ENCODE assay signal across 25 cellular contexts in genomic region chr19:13493516-13494310, GRCh38. TPM values are rescaled to one million over a fixed set of nuclear protein-coding genes. Genes with fewer than 3 reads are reported as not detected.
"Had no signal": no experiment of that assay in that cellular context is flagged by ENCODE, and none has a peak within 500 bp of the region (broad histone marks: within the 10 kb centered on the region; RNA-seq: fewer than 3 reads in every experiment).

No MANE protein-coding gene starts in this region.

- H3K27me3 ChIP-seq: brain microvascular endothelial cell, uterus had no signal

- DNase-seq: activated CD4-positive, alpha-beta T cell treated with anti-CD3 and anti-CD28 coated beads for 1 hour; activated CD4-positive, alpha-beta T cell treated with anti-CD3 and anti-CD28 coated beads, Interleukin-2, amount 50 U/mL, for 1 hour; activated CD8-positive, alpha-beta T cell treated with anti-CD3 and anti-CD28 coated beads, Interleukin-2, amount 10 ng/mL, durations not matched to agents 7 days and 5 days; activated gamma-delta T cell; activated naive CD4-positive, alpha-beta T cell treated with anti-CD3 and anti-CD28 coated beads, Interleukin-2, amount 50 U/mL, for 16 hours; activated naive CD8-positive, alpha-beta T cell treated with anti-CD3 and anti-CD28 coated beads, Interleukin-2, amount 50 U/mL, for 24 hours; anterior cingulate cortex; brain microvascular endothelial cell; central memory CD4-positive, alpha-beta T cell; esophagus squamous epithelium; naive B cell; occipital lobe; posterior cingulate gyrus; sigmoid colon; stimulated activated CD4-positive, alpha-beta T cell treated with anti-CD3 and anti-CD28 coated beads, Interleukin-15, amount 100 ng/mL, for 24 hours; uterus had no signal

- H3K27ac Mint-ChIP-seq: activated CD8-positive, alpha-beta T cell treated with anti-CD3 and anti-CD28 coated beads, Interleukin-2, amount 10 ng/mL, durations not matched to agents 7 days and 5 days; activated naive CD8-positive, alpha-beta T cell treated with anti-CD3 and anti-CD28 coated beads, Interleukin-2, amount 50 U/mL, for 24 hours; activated T-helper 1 cell treated with anti-CD3 and anti-CD28 coated beads, Interleukin-12 subunit alpha, Interleukin-12 subunit beta, Interleukin-2, Interleukin-4 antibody, amounts not matched to agents 30 ng/mL and 10 ng/mL and 1 ng/mL, durations not matched to agents 14 hours and 24 hours and 36 hours; naive B cell; stimulated activated memory B cell treated with anti-CD40 and anti-IgM and Interleukin-4, amounts not matched to agents 10 μg/mL and 1 μg/mL and 100 μg/mL, for 72 hours; T-helper 2 cell treated with Interferon-gamma antibody and Interleukin-4, amounts not matched to agents 5 μg/mL and 100 μg/mL, for 36 hours had no signal

- H3K4me1 ChIP-seq: esophagus squamous epithelium, sigmoid colon, uterus had no signal

- H3K4me3 Mint-ChIP-seq: activated CD8-positive, alpha-beta T cell treated with anti-CD3 and anti-CD28 coated beads, Interleukin-2, amount 10 ng/mL, durations not matched to agents 7 days and 5 days; activated naive CD8-positive, alpha-beta T cell treated with anti-CD3 and anti-CD28 coated beads, Interleukin-2, amount 50 U/mL, for 24 hours; activated T-helper 1 cell treated with anti-CD3 and anti-CD28 coated beads, Interleukin-12 subunit alpha, Interleukin-12 subunit beta, Interleukin-2, Interleukin-4 antibody, amounts not matched to agents 30 ng/mL and 10 ng/mL and 1 ng/mL, durations not matched to agents 14 hours and 24 hours and 36 hours; naive B cell; neural crest cell; stimulated activated memory B cell treated with anti-CD40 and anti-IgM and Interleukin-4, amounts not matched to agents 10 μg/mL and 1 μg/mL and 100 μg/mL, for 72 hours; T-helper 2 cell treated with Interferon-gamma antibody and Interleukin-4, amounts not matched to agents 5 μg/mL and 100 μg/mL, for 36 hours had no signal

- H3K9me3 ChIP-seq: uterus had no signal

- H3K4me2 ChIP-seq: smooth muscle cell had no signal

- H3K27ac ChIP-seq: brain microvascular endothelial cell, esophagus squamous epithelium, sigmoid colon, uterus had no signal

- H3K36me3 ChIP-seq: brain microvascular endothelial cell, esophagus squamous epithelium, sigmoid colon, uterus had no signal

- FAIRE-seq: colon, keratinocyte, TTC549 had no signal

- H3K4me1 Mint-ChIP-seq: activated naive CD8-positive, alpha-beta T cell treated with anti-CD3 and anti-CD28 coated beads, Interleukin-2, amount 50 U/mL, for 24 hours; naive B cell; neural crest cell; stimulated activated memory B cell treated with anti-CD40 and anti-IgM and Interleukin-4, amounts not matched to agents 10 μg/mL and 1 μg/mL and 100 μg/mL, for 72 hours had no signal

- H3K36me3 Mint-ChIP-seq: naive B cell; stimulated activated memory B cell treated with anti-CD40 and anti-IgM and Interleukin-4, amounts not matched to agents 10 μg/mL and 1 μg/mL and 100 μg/mL, for 72 hours had no signal

- H3K4me3 ChIP-seq: esophagus squamous epithelium, lung, sigmoid colon, smooth muscle cell, uterus had no signal

RNA-seq across cellular contexts. Expression of gene CACNA1A, which starts 12.6 kb away (rescaled TPM):
- polyA plus RNA-seq: keratinocyte had no signal
